In the genomic region with DNA sequence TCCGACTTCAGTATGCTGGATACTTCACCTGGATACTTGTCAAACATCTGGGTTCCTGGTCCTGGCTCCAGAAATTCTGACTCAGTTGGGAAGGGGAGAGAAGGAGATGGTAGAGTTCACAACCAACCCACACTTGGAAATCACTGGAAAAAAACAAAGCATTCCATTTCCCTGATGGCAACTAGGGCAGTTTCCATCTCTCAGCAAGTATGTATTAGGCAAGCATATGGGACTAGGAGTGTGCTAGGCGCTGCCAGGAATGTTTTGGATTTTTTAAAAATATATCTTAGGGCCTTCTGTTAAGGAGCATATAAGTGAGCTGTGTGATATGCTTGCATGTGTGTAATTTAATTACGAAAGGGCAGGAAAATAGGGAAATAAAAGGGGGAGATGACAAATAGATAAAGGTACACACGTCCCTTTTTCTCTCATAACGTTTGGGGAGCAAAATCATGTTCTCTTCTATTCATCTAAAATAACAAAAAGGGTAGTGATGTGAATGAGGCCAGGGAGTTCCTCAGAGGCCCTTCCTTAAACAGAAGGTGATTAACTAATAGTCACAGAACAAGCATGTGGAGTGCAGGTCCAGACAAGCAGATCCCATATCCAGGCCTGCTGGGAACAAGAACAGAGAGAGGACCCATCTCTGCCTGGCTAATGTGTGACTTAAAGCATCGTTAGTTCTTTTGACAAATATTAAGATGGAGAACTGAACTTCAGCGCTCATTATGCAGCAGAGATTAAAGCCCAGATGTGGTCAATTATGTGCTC, we compare ENCODE assay signal across 35 cellular contexts.
A peak's percentile ranks its signal among the peaks of the same experiment; 100 is the strongest.
DNase-seq lines count a peak whose midpoint lies in the region; ATAC-seq, FAIRE-seq and TF ChIP-seq lines count a peak whose summit lies in the region.
"Had no signal": no experiment of that assay in that cellular context is flagged by ENCODE, and none has a peak within 500 bp of the region (broad histone marks: within the 10 kb centered on the region; RNA-seq: fewer than 3 reads in every experiment).

No MANE protein-coding gene starts in this region.

- no peak for ATAC-seq in HG02678 (IDR thresholded peaks at IDR 0.05; ENCODE audit: unreplicated experiment)
- ATAC-seq: HCT116, sciatic nerve had no signal

- 55 to 56% methylated on average over 7 of the region's 7 CpGs for WGBS in GM23248 (ENCODE audit: low coverage in 1 of 2, low lambda C conversion rate in 2 of 2, missing lambda C conversion rate in 2 of 2), 2 experiments
- 62% methylated on average over 7 of the region's 7 CpGs for WGBS in prostate gland

- H3K4me3 ChIP-seq in GM23248 (no peak overlapping the region), bronchial epithelial cell (ENCODE audit: low read depth, low read length) (no peak overlapping the region), prostate gland (no peak overlapping the region)
- H3K4me3 ChIP-seq: ascending aorta; BLaER1 treated with 17β-estradiol and CSF1 and Interleukin-3, amounts not matched to agents 10 nM and 100 nM; MG63; stomach; thyroid gland had no signal

- H3K4me1 ChIP-seq in GM23248 (ENCODE audit: insufficient read depth) (no peaks in the 10 kb centered on the region), prostate gland (replicated peaks) (no peaks in the 10 kb centered on the region)
- H3K4me1 ChIP-seq: ascending aorta, thyroid gland had no signal

- no peak overlapping the region for H3K4me2 ChIP-seq in GM23248 (ENCODE audit: unreplicated experiment)
- H3K4me2 ChIP-seq: BLaER1 treated with 17β-estradiol and CSF1 and Interleukin-3, amounts not matched to agents 10 nM and 100 nM; SK-N-SH had no signal

- H3K27ac ChIP-seq in GM23248 = no peak overlapping the region
- H3K27ac ChIP-seq in prostate gland = no peak overlapping the region
- H3K27ac ChIP-seq: ascending aorta; BLaER1 treated with 17β-estradiol and CSF1 and Interleukin-3, amounts not matched to agents 10 nM and 100 nM; neutrophil; stomach; thyroid gland had no signal

- H4K20me1 ChIP-seq in GM23248 (ENCODE audit: insufficient read depth) = no peaks in the 10 kb centered on the region
- H4K20me1 ChIP-seq: BLaER1 treated with 17β-estradiol and CSF1 and Interleukin-3, amounts not matched to agents 10 nM and 100 nM had no signal

- H3K36me3 ChIP-seq in GM23248 (ENCODE audit: low read depth) (no peaks in the 10 kb centered on the region), bronchial epithelial cell (ENCODE audit: control insufficient read depth, insufficient read depth, low read length) (no peaks in the 10 kb centered on the region), prostate gland (no peaks in the 10 kb centered on the region)
- H3K36me3 ChIP-seq: ascending aorta; BLaER1 treated with 17β-estradiol and CSF1 and Interleukin-3, amounts not matched to agents 10 nM and 100 nM; MG63; neutrophil; stomach; thyroid gland had no signal

- peak; percentile 16 for DNase-seq in GM23248
- peak; percentile 33 for DNase-seq in NCI-H524 treated with DMSO at 0.1 percent for 48 hours (lab: John Stamatoyannopoulos, UW)
- peak; percentile 96 for DNase-seq in bronchial epithelial cell (ENCODE audit: low read depth)
- peak; percentile 35 for DNase-seq in prostate gland (ENCODE audit: low spot score)
- DNase-seq in middle frontal gyrus (ENCODE audit: extremely low spot score, low spot score) = no peak
- DNase-seq in stimulated activated CD4-positive, alpha-beta T cell treated with anti-CD3 and anti-CD28 coated beads, Interleukin-2, amount 100 ng/mL, for 48 hours = no peak
- DNase-seq: activated CD4-positive, alpha-beta T cell treated with anti-CD3 and anti-CD28 coated beads, Interleukin-2, amount 50 U/mL, for 1 hour; activated CD4-positive, CD25-positive, alpha-beta regulatory T cell; activated effector memory CD4-positive, alpha-beta T cell treated with anti-CD3 and anti-CD28 coated beads, Interleukin-2, amount 50 U/mL, for 16 hours; activated naive CD8-positive, alpha-beta T cell treated with anti-CD3 and anti-CD28 coated beads for 36 hours; activated T-cell treated with anti-CD3 and anti-CD28 coated beads, Interleukin-2, amount 50 U/mL, for 1 hour; central memory CD4-positive, alpha-beta T cell; cortex of kidney; effector memory CD4-positive, alpha-beta T cell; erythroblast; head of caudate nucleus; KG1; kidney; MG63; naive B cell; NCI-H510A; OCI-M1; SK-N-SH; stimulated activated CD4-positive, alpha-beta T cell treated with anti-CD3 and anti-CD28 coated beads, Interleukin-12 subunit alpha, Interleukin-12 subunit beta, amount 100 ng/mL, for 4 hours; stimulated activated CD4-positive, alpha-beta T cell treated with anti-CD3 and anti-CD28 coated beads, Interleukin-4, amount 100 ng/mL, for 1 hour; stomach; thyroid gland had no signal

- TF ChIP-seq CTCF in bronchial epithelial cell (IDR thresholded peaks at IDR 0.05; ENCODE audit: insufficient read depth, low read length, severe bottlenecking) = no peak
- no peak for TF ChIP-seq CTCF in prostate gland (IDR thresholded peaks at IDR 0.05)

- H3K9ac ChIP-seq in GM23248 = no peak overlapping the region
- H3K9ac ChIP-seq: BLaER1 treated with 17β-estradiol and CSF1 and Interleukin-3, amounts not matched to agents 10 nM and 100 nM; SK-N-SH had no signal

- intact Hi-C loops in prostate gland (cut with DNase I) = no loop called here

- no peaks in the 10 kb centered on the region for H3K9me2 ChIP-seq in GM23248 (ENCODE audit: insufficient read depth)
- H3K9me2 ChIP-seq: SK-N-SH had no signal

- FAIRE-seq in bronchial epithelial cell (lab: Jason Lieb, UNC) = no peak
- FAIRE-seq: G401.6, HTR-8/SVneo, kidney had no signal

- in situ Hi-C loops in GM23248 (cut with MboI) = loop anchor here (10.0 kb wide), 1 partner anchor 567 kb away; no protein-coding TSS in a partner anchor

- no peak overlapping the region for H2AFZ ChIP-seq in GM23248

- TF ChIP-seq POLR2A in prostate gland (IDR thresholded peaks at IDR 0.05) = no peak

- H3K27me3 ChIP-seq in GM23248 (replicated peaks; ENCODE audit: insufficient read depth) (no peaks in the 10 kb centered on the region; the same call in 1 of the 2 replicates), bronchial epithelial cell (ENCODE audit: control insufficient read depth, insufficient read depth, low read length) (no peaks in the 10 kb centered on the region), prostate gland (replicated peaks; ENCODE audit: insufficient read depth) (no peaks in the 10 kb centered on the region)
- H3K27me3 ChIP-seq: ascending aorta; BLaER1 treated with 17β-estradiol and CSF1 and Interleukin-3, amounts not matched to agents 10 nM and 100 nM; stomach; thyroid gland had no signal

- H3K79me2 ChIP-seq in GM23248 (ENCODE audit: insufficient read depth) = no peaks in the 10 kb centered on the region

- no peaks in the 10 kb centered on the region for H3F3A ChIP-seq in GM23248 (ENCODE audit: insufficient read depth)

- no peaks in the 10 kb centered on the region for H3K9me3 ChIP-seq in GM23248 (ENCODE audit: low read depth)
- H3K9me3 ChIP-seq in prostate gland = no peaks in the 10 kb centered on the region
- H3K9me3 ChIP-seq: ascending aorta, MG63, neutrophil, SK-N-SH, stomach, thyroid gland had no signal

Comparison
In these comparisons a context has a peak if more than half of its experiments do, and no peak if none do; other contexts are left out.
1. DNase-seq: peak in GM23248 (single experiment), NCI-H524 treated with DMSO at 0.1 percent for 48 hours (single experiment), bronchial epithelial cell (single experiment) and prostate gland (single experiment); none in middle frontal gyrus (single experiment) and stimulated activated CD4-positive, alpha-beta T cell treated with anti-CD3 and anti-CD28 coated beads, Interleukin-2, amount 100 ng/mL, for 48 hours (0 of 2).